Comparison of ENCODE assay signal across 27 cellular contexts in genomic region chr21:36554411-36555157, GRCh38.
"Had no signal": no experiment of that assay in that cellular context is flagged by ENCODE, and none has a peak within 500 bp of the region (broad histone marks: within the 10 kb centered on the region; RNA-seq: fewer than 3 reads in every experiment).

No MANE protein-coding gene starts in this region.

- H3K4me2 ChIP-seq: neural progenitor cell, smooth muscle cell had no signal

- DNase-seq: cortex of kidney; dorsolateral prefrontal cortex; effector memory CD4-positive, alpha-beta T cell; gastrocnemius medialis; glutamatergic neuron; immature natural killer cell; kidney; left cardiac atrium; left ventricle myocardium inferior; lower lobe of right lung; midbrain; naive thymus-derived CD8-positive, alpha-beta T cell; nucleus accumbens; pancreas; right cardiac atrium; stimulated activated CD4-positive, alpha-beta T cell treated with anti-CD3 and anti-CD28 coated beads, Interleukin-2, amount 100 ng/mL, for 48 hours; stimulated activated naive CD4-positive, alpha-beta T cell treated with Interleukin-2 at 50 U/mL for 16 hours; thyroid gland; upper lobe of left lung had no signal

- H3K9me3 ChIP-seq: gastrocnemius medialis, lower lobe of right lung, pancreas, suprapubic skin, thyroid gland, upper lobe of left lung, uterus had no signal

- H3K9ac ChIP-seq: neural progenitor cell had no signal

- H3K36me3 Mint-ChIP-seq: immature natural killer cell, memory B cell, neural progenitor cell had no signal

- H3K4me1 Mint-ChIP-seq: immature natural killer cell; memory B cell; naive thymus-derived CD8-positive, alpha-beta T cell; neural progenitor cell had no signal

- H3K36me3 ChIP-seq: esophagus muscularis mucosa, gastrocnemius medialis, left ventricle myocardium inferior, lower lobe of right lung, neural progenitor cell, pancreas, suprapubic skin, thyroid gland, upper lobe of left lung, uterus had no signal

- H3K4me3 ChIP-seq: dorsolateral prefrontal cortex, esophagus muscularis mucosa, gastrocnemius medialis, left ventricle myocardium inferior, lower lobe of right lung, neural progenitor cell, pancreas, smooth muscle cell, suprapubic skin, thyroid gland, upper lobe of left lung, uterus had no signal

- H3K27me3 ChIP-seq: neural progenitor cell, pancreas, thyroid gland, upper lobe of left lung, uterus had no signal

- H3K4me1 ChIP-seq: esophagus muscularis mucosa, gastrocnemius medialis, neural progenitor cell, pancreas, thyroid gland, upper lobe of left lung had no signal

- H3K27ac Mint-ChIP-seq: immature natural killer cell; memory B cell; naive thymus-derived CD8-positive, alpha-beta T cell; neural progenitor cell; progenitor cell of endocrine pancreas had no signal

- H2AFZ ChIP-seq: neural progenitor cell had no signal

- H3K27ac ChIP-seq: dorsolateral prefrontal cortex, epithelial cell of prostate, esophagus muscularis mucosa, gastrocnemius medialis, left ventricle myocardium inferior, lower lobe of right lung, neural progenitor cell, pancreas, suprapubic skin, thyroid gland, upper lobe of left lung had no signal

- H3K9me3 Mint-ChIP-seq: immature natural killer cell, neural progenitor cell had no signal

- H3K4me3 Mint-ChIP-seq: immature natural killer cell; memory B cell; naive thymus-derived CD8-positive, alpha-beta T cell; neural progenitor cell had no signal
